In the genomic region with DNA sequence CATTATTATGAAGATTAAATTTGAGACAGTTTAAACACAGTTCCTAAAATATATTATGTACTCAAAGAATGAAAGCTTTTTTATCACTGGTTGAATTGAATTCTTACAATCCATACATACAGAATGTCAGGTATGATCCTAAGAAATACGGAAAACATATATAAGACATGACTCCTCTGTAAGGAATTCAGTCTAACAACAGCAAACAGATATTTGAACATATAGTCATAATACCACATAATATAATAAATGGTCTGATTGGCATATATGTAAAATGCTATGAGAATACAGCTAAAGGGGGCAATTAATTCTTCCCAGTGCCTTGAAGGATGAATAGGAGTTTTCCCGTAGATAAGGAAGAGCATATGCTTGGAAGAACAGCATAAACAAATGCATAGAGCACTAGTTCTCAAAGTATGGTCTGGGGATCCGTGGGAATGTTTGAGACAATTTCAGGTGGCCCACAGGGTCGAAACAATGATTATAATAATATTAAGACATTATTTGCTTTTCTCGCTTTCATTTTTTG, we compare ENCODE assay signal across 20 cellular contexts. TPM values are rescaled to one million over a fixed set of nuclear protein-coding genes. Genes with fewer than 3 reads are reported as not detected.
A peak's percentile ranks its signal among the peaks of the same experiment; 100 is the strongest.
DNase-seq lines count a peak whose midpoint lies in the region; ATAC-seq, FAIRE-seq and TF ChIP-seq lines count a peak whose summit lies in the region.
"Had no signal": no experiment of that assay in that cellular context is flagged by ENCODE, and none has a peak within 500 bp of the region (broad histone marks: within the 10 kb centered on the region; RNA-seq: fewer than 3 reads in every experiment).

No MANE protein-coding gene starts in this region.

- no peaks in the 10 kb centered on the region for H3F3A ChIP-seq in OCI-LY1 (ENCODE audit: insufficient read depth, low read length)

- BruUV-seq in mammary epithelial cell (replicated peaks; lab: Mats Ljungman, UMichigan): no TSS peak
- no TSS peak for BruUV-seq in MCF 10A (replicated peaks; lab: Mats Ljungman, UMichigan)

- no peak for ATAC-seq in GM21825 (IDR thresholded peaks at IDR 0.05; ENCODE audit: unreplicated experiment)
- no peak for ATAC-seq in GM19467 (IDR thresholded peaks at IDR 0.05; ENCODE audit: unreplicated experiment)
- ATAC-seq in effector memory CD8-positive, alpha-beta T cell (replicated peaks): no peak
- ATAC-seq: CD8-positive, alpha-beta T cell; K562 had no signal

- H4K20me1 ChIP-seq in mammary epithelial cell (ENCODE audit: insufficient read depth, low read length): no peaks in the 10 kb centered on the region
- H4K20me1 ChIP-seq in OCI-LY1 (ENCODE audit: insufficient read depth, low read length): no peaks in the 10 kb centered on the region
- no peaks in the 10 kb centered on the region for H4K20me1 ChIP-seq in keratinocyte (ENCODE audit: control insufficient read depth, extremely low read depth, insufficient read depth, low read length)
- H4K20me1 ChIP-seq: BLaER1 treated with 17β-estradiol and CSF1 and Interleukin-3, amounts not matched to agents 10 nM and 100 nM had no signal

- H3K27ac Mint-ChIP-seq in MCF 10A (ENCODE audit: low read depth, unreplicated experiment): no peak overlapping the region
- no peak overlapping the region for H3K27ac Mint-ChIP-seq in effector memory CD8-positive, alpha-beta T cell
- H3K27ac Mint-ChIP-seq: B cell; CD8-positive, alpha-beta T cell had no signal

- H3K79me2 ChIP-seq in mammary epithelial cell (ENCODE audit: insufficient read depth, low read length) (no peaks in the 10 kb centered on the region), OCI-LY1 (ENCODE audit: insufficient read depth, low read length) (no peaks in the 10 kb centered on the region), keratinocyte (ENCODE audit: control insufficient read depth, insufficient read depth, low read length) (no peaks in the 10 kb centered on the region)

- H3K27me3 Mint-ChIP-seq in MCF 10A (ENCODE audit: insufficient read depth, unreplicated experiment): no peaks in the 10 kb centered on the region
- H3K27me3 Mint-ChIP-seq in effector memory CD8-positive, alpha-beta T cell: peaks cover 0 to 14% of the 10 kb centered on the region in 2 donors
- H3K27me3 Mint-ChIP-seq: B cell had no signal

- POLR2A ChIA-PET in MCF 10A (lab: Yijun Ruan, JAX): interaction anchor here (0.9 to 2.4 kb wide), 4 partner anchors 9 to 153 kb away, joined by 3 to 11 read pairs (median 4); no protein-coding TSS in a partner anchor

- no peaks in the 10 kb centered on the region for H3K36me3 Mint-ChIP-seq in MCF 10A (ENCODE audit: insufficient read depth, unreplicated experiment)
- H3K36me3 Mint-ChIP-seq in effector memory CD8-positive, alpha-beta T cell (ENCODE audit: insufficient read depth): no peaks in the 10 kb centered on the region
- H3K36me3 Mint-ChIP-seq: CD8-positive, alpha-beta T cell had no signal

- CTCF ChIA-PET in mammary epithelial cell (lab: Charles Lee; ENCODE audit: low non-redundant PET) (no interaction called here), MCF 10A (lab: Yijun Ruan, JAX) (interaction anchor here (0.5 to 1.1 kb wide), 2 partner anchors 9 to 41 kb away, joined by 3 to 4 read pairs; no protein-coding TSS in a partner anchor)

- dilution Hi-C loops in mammary epithelial cell (cut with HindIII; ENCODE audit: low sequenced_read_pairs): no loop called here
- dilution Hi-C loops in keratinocyte (cut with MboI; ENCODE audit: extremely low pct_ligation_motif_present, low sequenced_read_pairs): no loop called here

- no peaks in the 10 kb centered on the region for H3K9me1 ChIP-seq in keratinocyte (ENCODE audit: control insufficient read depth, extremely low read depth, insufficient read depth, low read length)

- H3K4me1 Mint-ChIP-seq in MCF 10A (ENCODE audit: insufficient read depth, unreplicated experiment): peaks cover 17% of the 10 kb centered on the region
- H3K4me1 Mint-ChIP-seq in effector memory CD8-positive, alpha-beta T cell (ENCODE audit: low read depth in 2 of 2): no peaks in the 10 kb centered on the region
- H3K4me1 Mint-ChIP-seq: B cell had no signal

- peak overlapping the region; percentile 62 for H3K4me2 ChIP-seq in mammary epithelial cell (ENCODE audit: insufficient read depth, low read depth, low read length)
- H3K4me2 ChIP-seq in OCI-LY1 (ENCODE audit: low read length): no peak overlapping the region
- H3K4me2 ChIP-seq in keratinocyte (ENCODE audit: control insufficient read depth, extremely low read depth, insufficient read depth, low read depth, low read length): peak overlapping the region; percentile 66
- H3K4me2 ChIP-seq: BLaER1 treated with 17β-estradiol and CSF1 and Interleukin-3, amounts not matched to agents 10 nM and 100 nM had no signal

- no peaks in the 10 kb centered on the region for H3K9me3 ChIP-seq in mammary epithelial cell (replicated peaks; ENCODE audit: insufficient read depth, low read length)
- no peaks in the 10 kb centered on the region for H3K9me3 ChIP-seq in OCI-LY1 (ENCODE audit: low read length)
- no peaks in the 10 kb centered on the region for H3K9me3 ChIP-seq in keratinocyte (ENCODE audit: control insufficient read depth, low read depth, low read length)
- H3K9me3 ChIP-seq: HAP-1 had no signal

- H3K9me3 Mint-ChIP-seq in MCF 10A (ENCODE audit: unreplicated experiment): no peaks in the 10 kb centered on the region
- H3K9me3 Mint-ChIP-seq in effector memory CD8-positive, alpha-beta T cell: no peaks in the 10 kb centered on the region
- H3K9me3 Mint-ChIP-seq: CD8-positive, alpha-beta T cell had no signal

- H3K36me3 ChIP-seq in mammary epithelial cell (ENCODE audit: insufficient read depth, low read length) (no peaks in the 10 kb centered on the region), OCI-LY1 (ENCODE audit: insufficient read depth, low read length) (no peaks in the 10 kb centered on the region), bronchial epithelial cell (ENCODE audit: control insufficient read depth, insufficient read depth, low read length) (no peaks in the 10 kb centered on the region), keratinocyte (ENCODE audit: control insufficient read depth in 2 of 2, extremely low read depth in 1 of 2, insufficient read depth in 2 of 2, low read length in 2 of 2) (no peaks in the 10 kb centered on the region)
- H3K36me3 ChIP-seq: BLaER1 treated with 17β-estradiol and CSF1 and Interleukin-3, amounts not matched to agents 10 nM and 100 nM; HAP-1 had no signal

- WGBS in mammary epithelial cell (ENCODE audit: low coverage, missing lambda C conversion rate): 82% methylated on average over 5 of the region's 5 CpGs

- H3K27me3 ChIP-seq in mammary epithelial cell (ENCODE audit: insufficient read depth, low read length): no peaks in the 10 kb centered on the region
- H3K27me3 ChIP-seq in OCI-LY1 (ENCODE audit: insufficient read depth, low read length): no peaks in the 10 kb centered on the region
- H3K27me3 ChIP-seq in bronchial epithelial cell (ENCODE audit: control insufficient read depth, insufficient read depth, low read length): no peaks in the 10 kb centered on the region
- no peaks in the 10 kb centered on the region for H3K27me3 ChIP-seq in keratinocyte (ENCODE audit: control insufficient read depth, extremely low read depth, insufficient read depth, low read length)
- H3K27me3 ChIP-seq: BLaER1 treated with 17β-estradiol and CSF1 and Interleukin-3, amounts not matched to agents 10 nM and 100 nM had no signal

- in situ Hi-C loops in mammary epithelial cell (cut with MboI; ENCODE audit: low sequenced_read_pairs in 2 of 2): no loop called here

- H3K9me2 ChIP-seq in OCI-LY1 (ENCODE audit: low read depth, low read length): no peaks in the 10 kb centered on the region

- H2AFZ ChIP-seq in mammary epithelial cell (ENCODE audit: low read depth, low read length) (no peak overlapping the region), OCI-LY1 (ENCODE audit: low read length) (0 out of 2 replicates have a peak overlapping the region, but pooled peaks have one; percentile 58), keratinocyte (ENCODE audit: control insufficient read depth, low read length) (no peak overlapping the region)
- H2AFZ ChIP-seq: GM23248 had no signal

- H3K9ac ChIP-seq in mammary epithelial cell (ENCODE audit: insufficient read depth, low read length) (no peak overlapping the region), OCI-LY1 (ENCODE audit: low read length) (no peak overlapping the region), keratinocyte (ENCODE audit: control insufficient read depth, extremely low read depth, insufficient read depth, low read length) (no peak overlapping the region)
- H3K9ac ChIP-seq: BLaER1 treated with 17β-estradiol and CSF1 and Interleukin-3, amounts not matched to agents 10 nM and 100 nM; GM23248 had no signal

- H3K4me3 ChIP-seq in mammary epithelial cell (replicated peaks in 1 of 3; ENCODE audit: insufficient read depth in 1 of 3, low read depth in 2 of 3, low read length in 3 of 3) (no peak overlapping the region), OCI-LY1 (ENCODE audit: low read depth, low read length, poor library complexity, severe bottlenecking) (no peak overlapping the region), bronchial epithelial cell (ENCODE audit: low read depth, low read length) (no peak overlapping the region), keratinocyte (ENCODE audit: control insufficient read depth in 2 of 3, extremely low read depth in 1 of 3, insufficient read depth in 2 of 3, low read depth in 1 of 3, low read length in 3 of 3) (peak overlapping the region in 1 of 3 experiments; percentile 53)
- H3K4me3 ChIP-seq: BLaER1 treated with 17β-estradiol and CSF1 and Interleukin-3, amounts not matched to agents 10 nM and 100 nM; GM23248; HAP-1; K562 had no signal

- FAIRE-seq in bronchial epithelial cell (lab: Jason Lieb, UNC) (no peak), keratinocyte (lab: Jason Lieb, UNC) (no peak)
- FAIRE-seq: G401.6, GM12891, HTR-8/SVneo, K562 had no signal

- TF ChIP-seq CTCF in mammary epithelial cell (conservative IDR thresholded peaks at IDR 0.05 in 1 of 2, IDR thresholded peaks at IDR 0.05 in 1 of 2; ENCODE audit: extremely low read depth in 1 of 2, insufficient read depth in 1 of 2, low read depth in 1 of 2, low read length in 2 of 2) (no peak), MCF 10A (IDR thresholded peaks at IDR 0.05; ENCODE audit: unreplicated experiment) (no peak), OCI-LY1 (IDR thresholded peaks at IDR 0.05; ENCODE audit: low read length) (no peak), bronchial epithelial cell (IDR thresholded peaks at IDR 0.05; ENCODE audit: insufficient read depth, low read length, severe bottlenecking) (no peak), keratinocyte (optimal IDR thresholded peaks at IDR 0.05 in 1 of 3, IDR thresholded peaks at IDR 0.05 in 1 of 3, conservative IDR thresholded peaks at IDR 0.05 in 1 of 3; ENCODE audit: extremely low read depth in 1 of 3, insufficient read depth in 2 of 3, low read length in 3 of 3) (no peak)

- H3K4me1 ChIP-seq in mammary epithelial cell (ENCODE audit: insufficient read depth, low read length) (peaks cover 24% of the 10 kb centered on the region), OCI-LY1 (ENCODE audit: insufficient read depth, low read length, severe bottlenecking) (peaks cover 8% of the 10 kb centered on the region), keratinocyte (ENCODE audit: control insufficient read depth, extremely low read depth, insufficient read depth, low read length) (peaks cover 34% of the 10 kb centered on the region)
- H3K4me1 ChIP-seq: BLaER1 treated with 17β-estradiol and CSF1 and Interleukin-3, amounts not matched to agents 10 nM and 100 nM had no signal

- H3K4me3 Mint-ChIP-seq in MCF 10A (ENCODE audit: unreplicated experiment): no peak overlapping the region
- no peak overlapping the region for H3K4me3 Mint-ChIP-seq in effector memory CD8-positive, alpha-beta T cell
- H3K4me3 Mint-ChIP-seq: B cell; CD8-positive, alpha-beta T cell had no signal

- intact Hi-C loops in mammary epithelial cell (cut with micrococcal nuclease): no loop called here
- intact Hi-C loops in MCF 10A (cut with micrococcal nuclease): no loop called here

- DNase-seq in mammary epithelial cell: no peak
- DNase-seq in MCF 10A (ENCODE audit: unreplicated experiment): no peak
- DNase-seq in bronchial epithelial cell (ENCODE audit: low read depth): peak; percentile 62
- no peak for DNase-seq in keratinocyte (ENCODE audit: low read depth, low spot score)
- DNase-seq in effector memory CD8-positive, alpha-beta T cell: no peak
- DNase-seq: 8988T; Calu3; CD8-positive, alpha-beta T cell; DMS79 treated with DMSO at 0.1 percent for 48 hours had no signal

- H3K27ac ChIP-seq in mammary epithelial cell (ENCODE audit: insufficient read depth, low read depth, low read length) (peak overlapping the region; percentile 11), OCI-LY1 (ENCODE audit: low read depth, low read length, poor library complexity, severe bottlenecking) (no peak overlapping the region), keratinocyte (ENCODE audit: control insufficient read depth, insufficient read depth, low read length) (peak overlapping the region; percentile 60)
- H3K27ac ChIP-seq: BLaER1 treated with 17β-estradiol and CSF1 and Interleukin-3, amounts not matched to agents 10 nM and 100 nM; GM23248 had no signal

RNA-seq across cellular contexts. Expression of gene ARID5B, which starts 10.6 kb away (rescaled TPM):
- total RNA-seq in mammary epithelial cell: 10 to 100 TPM; 13.8 to 33.5 TPM
- polyA plus RNA-seq in mammary epithelial cell: 4.0 TPM
- polyA minus RNA-seq in mammary epithelial cell: 19.7 TPM
- total RNA-seq in MCF 10A (2022): 10.9 and 12.2 TPM in 2 replicates
- 7.1 and 13.7 TPM in 2 replicates for total RNA-seq in bronchial epithelial cell
- polyA plus RNA-seq in keratinocyte: 5.1 to 7.0 TPM (median 5.4 TPM) in 3 replicates
- 21.8 TPM for polyA plus RNA-seq in keratinocyte (2011; ENCODE audit: low read depth)
- polyA plus RNA-seq in keratinocyte (2011; cell fraction: cytosol; rRNA removed): 2.6 and 3.8 TPM in 2 replicates
- polyA plus RNA-seq in keratinocyte (2011; cell fraction: nucleus; rRNA removed): 10.2 TPM in 2 replicates
- polyA plus RNA-seq in keratinocyte (2012; ENCODE audit: low replicate concordance): 6.4 and 15.8 TPM in 2 replicates
- polyA minus RNA-seq in keratinocyte: 15.2 to 37.1 TPM (median 28.8 TPM) in 3 replicates
- 6.1 TPM for polyA minus RNA-seq in keratinocyte (2011; cell fraction: cytosol; rRNA and poly(A)+ RNA removed)
- polyA minus RNA-seq in keratinocyte (2011; cell fraction: nucleus; rRNA and poly(A)+ RNA removed): 24.1 and 47.5 TPM in 2 replicates
